In genomic region chrX:63751481-63751880, GRCh38 we compare ENCODE assay signal across 16 cellular contexts. TPM values are rescaled to one million over a fixed set of nuclear protein-coding genes. Genes with fewer than 3 reads are reported as not detected.
DNase-seq lines count a peak whose midpoint lies in the region; ATAC-seq, FAIRE-seq and TF ChIP-seq lines count a peak whose summit lies in the region.
"Had no signal": no experiment of that assay in that cellular context is flagged by ENCODE, and none has a peak within 500 bp of the region (broad histone marks: within the 10 kb centered on the region; RNA-seq: fewer than 3 reads in every experiment).

No MANE protein-coding gene starts in this region.

- H3K9me3 ChIP-seq in H1 (ENCODE audit: insufficient read depth in 2 of 2, low read depth in 1 of 2, low read length in 1 of 2) (no peaks in the 10 kb centered on the region), neuronal stem cell (replicated peaks in 1 of 2; ENCODE audit: control insufficient read depth in 2 of 2, insufficient read depth in 1 of 2, low read depth in 1 of 2, low read length in 2 of 2) (no peaks in the 10 kb centered on the region)
- H3K9me3 ChIP-seq: adrenal gland had no signal

- H2BK12ac ChIP-seq in H1 (ENCODE audit: low read depth, low read length) = no peak overlapping the region
- no peak overlapping the region for H2BK12ac ChIP-seq in neuronal stem cell (ENCODE audit: low read length)

- no peak overlapping the region for H2BK20ac ChIP-seq in H1 (ENCODE audit: low read length)

- ATAC-seq in GM23338 = no peak
- ATAC-seq in left cardiac atrium = no peak
- ATAC-seq in HG02642 (IDR thresholded peaks at IDR 0.05; ENCODE audit: poor library complexity, unreplicated experiment) = no peak
- ATAC-seq: stimulated activated naive CD8-positive, alpha-beta T cell treated with anti-CD3 and anti-CD28 coated beads, Interleukin-15, Interleukin-2, amounts not matched to agents 100 U/mL and 50 U/mL, for 24 hours had no signal

- no peak overlapping the region for H2AFZ ChIP-seq in GM23338
- no peak overlapping the region for H2AFZ ChIP-seq in H1 (ENCODE audit: low read length)
- H2AFZ ChIP-seq in neuronal stem cell (ENCODE audit: low read length) = no peak overlapping the region

- H3K56ac ChIP-seq in H1 (replicated peaks; ENCODE audit: insufficient read length, low read depth, low read length) = no peak overlapping the region

- no peak overlapping the region for H3K27ac Mint-ChIP-seq in GM23338

- peaks cover 76% of the 10 kb centered on the region for H3K79me2 ChIP-seq in GM23338 (replicated peaks; ENCODE audit: insufficient read depth)
- H3K79me2 ChIP-seq in H1 (ENCODE audit: control insufficient read depth in 1 of 2, insufficient read depth in 2 of 2, low read length in 2 of 2) = peaks cover 0 to 74% of the 10 kb centered on the region in 2 experiments; a peak in 3 of 4 replicates

- H4K5ac ChIP-seq in H1 (ENCODE audit: insufficient read length, low read depth, low read length) = no peak overlapping the region

- H2BK120ac ChIP-seq in H1 (replicated peaks; ENCODE audit: low read depth, low read length) (no peak overlapping the region), neuronal stem cell (ENCODE audit: low read depth, low read length) (no peak overlapping the region)

- H3K23ac ChIP-seq in H1 (ENCODE audit: insufficient read length) = no peak overlapping the region
- no peak overlapping the region for H3K23ac ChIP-seq in neuronal stem cell (ENCODE audit: low read depth, low read length, poor library complexity)

- TF ChIP-seq CTCF in GM23338 (conservative IDR thresholded peaks at IDR 0.05; ENCODE audit: low read depth in 2 of 2) (no peak), H1 (IDR thresholded peaks at IDR 0.05; ENCODE audit: control extremely low read depth in 1 of 3, insufficient read depth in 1 of 3, low read depth in 1 of 3, low read length in 3 of 3) (no peak)

- H3F3A ChIP-seq in GM23338 (replicated peaks; ENCODE audit: low read depth) = no peaks in the 10 kb centered on the region

- H3K36me3 Mint-ChIP-seq in GM23338 (ENCODE audit: low read depth) = no peaks in the 10 kb centered on the region

- H3K27me3 ChIP-seq in GM23338 (ENCODE audit: insufficient read depth) (no peaks in the 10 kb centered on the region), H1 (replicated peaks in 1 of 4; ENCODE audit: control insufficient read depth in 3 of 4, extremely low read depth in 1 of 4, insufficient read depth in 3 of 4, low read length in 3 of 4) (no peaks in the 10 kb centered on the region), neuronal stem cell (ENCODE audit: control insufficient read depth in 3 of 3, insufficient read depth in 3 of 3, low read depth in 1 of 3, low read length in 3 of 3) (no peaks in the 10 kb centered on the region)
- H3K27me3 ChIP-seq: adrenal gland had no signal

- POLR2A ChIA-PET in H1 (lab: Charles Lee; ENCODE audit: partially characterized antibody) = interaction anchor here (1.1 to 1.9 kb wide), 2 partner anchors 12 to 33 kb away, joined by 3 to 8 read pairs; partner anchors contain the start of gene ARHGEF9

- H3K14ac ChIP-seq in H1 (ENCODE audit: insufficient read length) (no peak overlapping the region), neuronal stem cell (ENCODE audit: low read length) (no peak overlapping the region)

- H3K4me1 Mint-ChIP-seq in GM23338 = peaks cover 46% of the 10 kb centered on the region

- H4K8ac ChIP-seq in H1 (ENCODE audit: extremely low read depth, insufficient read depth, low read length) (no peak overlapping the region), neuronal stem cell (ENCODE audit: low read depth, low read length) (no peak overlapping the region)

- H3K4me1 ChIP-seq in GM23338 (ENCODE audit: insufficient read depth) = peaks cover 29% of the 10 kb centered on the region
- peaks cover 0 to 9% (median 5%) of the 10 kb centered on the region in 4 experiments; a peak in 5 of 7 replicates for H3K4me1 ChIP-seq in H1 (replicated peaks in 1 of 4; ENCODE audit: control insufficient read depth in 3 of 4, insufficient read depth in 4 of 4, low read length in 3 of 4)
- H3K4me1 ChIP-seq in neuronal stem cell (ENCODE audit: control insufficient read depth in 2 of 2, insufficient read depth in 1 of 2, low read depth in 1 of 2, low read length in 2 of 2) = peaks cover 17 to 19% of the 10 kb centered on the region in 2 donors

- FAIRE-seq in H1 (lab: Jason Lieb, UNC) = no peak
- FAIRE-seq: GM19239, kidney had no signal

- H3K4me3 ChIP-seq in GM23338 (no peak overlapping the region), H1 (ENCODE audit: extremely low read depth in 1 of 4, insufficient read depth in 2 of 4, low read depth in 3 of 4, low read length in 4 of 4) (no peak overlapping the region), neuronal stem cell (ENCODE audit: low read length in 2 of 2) (no peak overlapping the region)
- H3K4me3 ChIP-seq: adrenal gland had no signal

- CTCF ChIA-PET in H1 (lab: Charles Lee; ENCODE audit: partially characterized antibody) = interaction anchor here (1.3 kb wide), 1 partner anchor 11 kb away, joined by 4 read pairs; no protein-coding TSS in a partner anchor

- H3K4ac ChIP-seq in H1 (replicated peaks; ENCODE audit: insufficient read length, low read depth, low read length) (no peak overlapping the region), neuronal stem cell (ENCODE audit: low read length) (no peak overlapping the region)

- no peaks in the 10 kb centered on the region; the same call in 1 of the 2 replicates for H3K36me3 ChIP-seq in GM23338 (ENCODE audit: insufficient read depth)
- H3K36me3 ChIP-seq in H1 (ENCODE audit: control insufficient read depth in 2 of 4, insufficient read depth in 4 of 4, low read length in 3 of 4) = no peaks in the 10 kb centered on the region
- no peaks in the 10 kb centered on the region for H3K36me3 ChIP-seq in neuronal stem cell (replicated peaks in 1 of 2; ENCODE audit: control insufficient read depth in 2 of 2, insufficient read depth in 2 of 2, low read length in 2 of 2)
- H3K36me3 ChIP-seq: adrenal gland had no signal

- H2AK5ac ChIP-seq in H1 (ENCODE audit: low read depth, low read length) (no peak overlapping the region), neuronal stem cell (ENCODE audit: low read depth, low read length) (no peak overlapping the region)

- H3K9me2 ChIP-seq in GM23338 (ENCODE audit: insufficient read depth) = no peaks in the 10 kb centered on the region

- TF ChIP-seq RAD21 in H1 (IDR thresholded peaks at IDR 0.05 in 1 of 2, conservative IDR thresholded peaks at IDR 0.05 in 1 of 2; ENCODE audit: low read depth in 2 of 2, low read length in 2 of 2) = no peak

- H3K23me2 ChIP-seq in H1 (ENCODE audit: low read depth, low read length) = peaks cover 3% of the 10 kb centered on the region; the same call in 1 of the 2 replicates

- H4K91ac ChIP-seq in H1 (replicated peaks; ENCODE audit: insufficient read length, low read length) = no peak overlapping the region
- no peak overlapping the region for H4K91ac ChIP-seq in neuronal stem cell (ENCODE audit: low read depth, low read length, poor library complexity)

- TF ChIP-seq POLR2A in H1 (IDR thresholded peaks at IDR 0.05; ENCODE audit: control extremely low read depth in 1 of 2, low read depth in 2 of 2, low read length in 2 of 2) = no peak

- H3K4me2 ChIP-seq in GM23338 (peak overlapping the region; percentile 41; the same call in 1 of the 2 replicates), H1 (ENCODE audit: insufficient read depth in 1 of 2, low read depth in 2 of 2, low read length in 2 of 2) (peak overlapping the region; percentile 7 to 20; a peak in 1 of 4 replicates), neuronal stem cell (ENCODE audit: insufficient read depth, low read length, poor library complexity, severe bottlenecking) (no peak overlapping the region)

- no peaks in the 10 kb centered on the region; the same call in 2 of the 3 replicates for H3K9me3 Mint-ChIP-seq in GM23338

- DNase-seq in GM23338 (ENCODE audit: low spot score) (no peak), NCI-H524 treated with DMSO at 0.1 percent for 48 hours (lab: John Stamatoyannopoulos, UW) (peak; percentile 54), H1 (ENCODE audit: low read depth in 1 of 2, low spot score in 2 of 2) (no peak), neuronal stem cell (ENCODE audit: low spot score) (no peak), left cardiac atrium (no peak), NCI-H774 (lab: John Stamatoyannopoulos, UW) (no peak), cerebellar nuclear complex (lab: John Stamatoyannopoulos, UW) (no peak)
- DNase-seq: adrenal gland; kidney; NCI-H1694 treated with DMSO at 0.1 percent for 48 hours; NCI-H69; posterior cingulate gyrus; RPMI8226; stimulated activated naive CD8-positive, alpha-beta T cell treated with anti-CD3 and anti-CD28 coated beads, Interleukin-15, Interleukin-2, amounts not matched to agents 100 U/mL and 50 U/mL, for 24 hours had no signal

- no peak overlapping the region for H3K27ac ChIP-seq in GM23338 (ENCODE audit: low read depth)
- no peak overlapping the region; the same call in 1 of the 2 replicates for H3K27ac ChIP-seq in H1 (ENCODE audit: low read depth, low read length)
- H3K27ac ChIP-seq in neuronal stem cell (replicated peaks; ENCODE audit: low read length) = peak overlapping the region; percentile 83
- H3K27ac ChIP-seq: adrenal gland had no signal

- 86% methylated on average over 2 of the region's 2 CpGs; no CpG with 5 or more reads in 1 of the 2 experiments for WGBS in H1 (ENCODE audit: extremely low coverage in 1 of 2, insufficient coverage in 1 of 2, insufficient read length in 1 of 2, insufficient replicate concordance in 2 of 2, low coverage in 1 of 2, low lambda C conversion rate in 2 of 2, missing lambda C conversion rate in 1 of 2), 2 experiments
- WGBS in neuronal stem cell (ENCODE audit: extremely low coverage in 2 of 2, insufficient read length in 2 of 2, insufficient replicate concordance in 1 of 2), 2 donors = no CpG with 5 or more reads among the region's 2 CpGs

- peaks cover 7% of the 10 kb centered on the region for H3K27me3 Mint-ChIP-seq in GM23338 (ENCODE audit: insufficient read depth, low read depth, poor library complexity)

- no peak overlapping the region for H2BK5ac ChIP-seq in H1 (ENCODE audit: low read depth, low read length)
- no peak overlapping the region for H2BK5ac ChIP-seq in neuronal stem cell (ENCODE audit: low read length)

- H3K18ac ChIP-seq in H1 (ENCODE audit: extremely low read depth, low read length) (no peak overlapping the region), neuronal stem cell (ENCODE audit: low read length) (no peak overlapping the region)

- H3K9ac ChIP-seq in H1 (replicated peaks in 1 of 4; ENCODE audit: extremely low read depth in 1 of 4, low read depth in 3 of 4, low read length in 3 of 4) = no peak overlapping the region; a peak in 1 of 7 replicates
- H3K9ac ChIP-seq in neuronal stem cell (ENCODE audit: low read depth, low read length, poor library complexity) = no peak overlapping the region

- H2BK15ac ChIP-seq in H1 (ENCODE audit: low read length) (no peak overlapping the region), neuronal stem cell (ENCODE audit: low read length) (no peak overlapping the region)

- H3K4me3 Mint-ChIP-seq in GM23338 = no peak overlapping the region

- no peaks in the 10 kb centered on the region for H3K79me1 ChIP-seq in H1 (ENCODE audit: low read depth, low read length)
- peaks cover 3% of the 10 kb centered on the region for H3K79me1 ChIP-seq in neuronal stem cell (ENCODE audit: low read depth, low read length)

- TF ChIP-seq EP300 in H1 (IDR thresholded peaks at IDR 0.05; ENCODE audit: borderline replicate concordance in 1 of 2, low read depth in 2 of 2, low read length in 2 of 2) = no peak

- intact Hi-C loops in left cardiac atrium (cut with DNase I) = no loop called here

- H4K20me1 ChIP-seq in GM23338 (replicated peaks; ENCODE audit: insufficient read depth) = no peaks in the 10 kb centered on the region; the same call in 1 of the 2 replicates
- peaks cover 0 to 4% of the 10 kb centered on the region in 2 experiments for H4K20me1 ChIP-seq in H1 (replicated peaks in 1 of 2; ENCODE audit: control insufficient read depth in 1 of 2, insufficient read depth in 2 of 2, low read length in 2 of 2)

RNA-seq across cellular contexts. Expression of gene ARHGEF9, which starts 33.5 kb away (rescaled TPM):
- total RNA-seq in GM23338 (2014; rRNA removed; shearing (Covaris generic)) = 23.1 and 28.2 TPM in 2 replicates
- polyA plus RNA-seq in GM23338 (2016; fragmentation: Nextera tagmentation; extraction: Ambion mirVana) (34.2 and 35.9 TPM in 2 replicates), H1 (2011; rRNA removed) (27.3 and 31.8 TPM in 2 replicates)
- total RNA-seq in H1 (2021; fragmentation: NEBNext Ultra II Directional; extraction: Animal tissue kit (Norgen Biotek cat#: 25700)) = 28.7 and 37.1 TPM in 2 replicates
- 38.8 TPM for polyA plus RNA-seq in H1 (2011; cell fraction: cytosol; rRNA removed)
- polyA plus RNA-seq in H1 (2011; cell fraction: nucleus; rRNA removed) = 36.6 TPM
- polyA plus RNA-seq in H1 (2012, experiment 1 of 2) = 39.1 to 45.2 TPM (median 41.4 TPM) in 4 replicates
- 15.0 TPM for polyA plus RNA-seq in H1 (2012, experiment 2 of 2)
- 25.8 TPM for polyA plus RNA-seq in H1 (2013, experiment 1 of 2)
- 25.2 TPM for polyA plus RNA-seq in H1 (2013, experiment 2 of 2)
- 39.6 and 49.6 TPM in 2 replicates for polyA minus RNA-seq in H1 (2011; rRNA and poly(A)+ RNA removed)
- polyA minus RNA-seq in H1 (2011; cell fraction: cytosol; rRNA and poly(A)+ RNA removed) = 21.1 TPM
- polyA minus RNA-seq in H1 (2011; cell fraction: nucleus; rRNA and poly(A)+ RNA removed) = 41.3 TPM
- 38.9 TPM for polyA plus RNA-seq in neuronal stem cell (2013, experiment 1 of 2)
- 36.2 TPM for polyA plus RNA-seq in neuronal stem cell (2013, experiment 2 of 2)
- total RNA-seq in left cardiac atrium = 10 to 100 TPM; 69.3 to 73.5 TPM
